In genomic region chr10:103685880-103686669, GRCh38 we compare ENCODE assay signal across 8 cellular contexts.
DNase-seq lines count a peak whose midpoint lies in the region; ATAC-seq and TF ChIP-seq lines count a peak whose summit lies in the region.

No MANE protein-coding gene starts in this region.

- no peaks in the 10 kb centered on the region for H3K9me3 Mint-ChIP-seq in CD4-positive, CD25-positive, alpha-beta regulatory T cell

- no peaks in the 10 kb centered on the region for H3K36me3 Mint-ChIP-seq in CD4-positive, CD25-positive, alpha-beta regulatory T cell

- peak; percentile 89 to 93 (median 91) for TF ChIP-seq CTCF in upper lobe of left lung (IDR thresholded peaks at IDR 0.05)

- H2AFZ ChIP-seq in trophoblast cell (ENCODE audit: insufficient read depth, low read length, poor library complexity) = no peak overlapping the region

- no peak for TF ChIP-seq POLR2A in upper lobe of left lung (IDR thresholded peaks at IDR 0.05)

- no peaks in the 10 kb centered on the region for H3K27me3 ChIP-seq in CD4-positive, CD25-positive, alpha-beta regulatory T cell (ENCODE audit: control insufficient read depth, insufficient read depth, low read length)
- H3K27me3 ChIP-seq in trophoblast cell (ENCODE audit: insufficient read depth, low read length) (no peaks in the 10 kb centered on the region), upper lobe of left lung (no peaks in the 10 kb centered on the region)

- peak overlapping the region in 2 of 4 donors; percentile 27 to 44 for H3K4me3 Mint-ChIP-seq in CD4-positive, CD25-positive, alpha-beta regulatory T cell

- peak overlapping the region in 2 of 3 donors; percentile 77 to 78 for H3K27ac Mint-ChIP-seq in CD4-positive, CD25-positive, alpha-beta regulatory T cell

- H3K4me3 ChIP-seq in CD4-positive, CD25-positive, alpha-beta regulatory T cell (ENCODE audit: low read depth, low read length) = no peak overlapping the region
- H3K4me3 ChIP-seq in trophoblast cell (ENCODE audit: low read depth, low read length) = no peak overlapping the region
- H3K4me3 ChIP-seq in upper lobe of left lung = no peak overlapping the region

- no peak overlapping the region for H3K9ac ChIP-seq in trophoblast cell (ENCODE audit: low read length)

- no peak overlapping the region for H4K8ac ChIP-seq in trophoblast cell (ENCODE audit: low read depth, low read length)

- no peaks in the 10 kb centered on the region for H3K9me3 ChIP-seq in CD4-positive, CD25-positive, alpha-beta regulatory T cell (ENCODE audit: control insufficient read depth in 2 of 2, low read length in 2 of 2)
- H3K9me3 ChIP-seq in trophoblast cell (ENCODE audit: insufficient read depth, low read depth, low read length) (peaks cover 1% of the 10 kb centered on the region), upper lobe of left lung (no peaks in the 10 kb centered on the region)

- TF ChIP-seq EP300 in upper lobe of left lung (IDR thresholded peaks at IDR 0.05) = no peak

- no peaks in the 10 kb centered on the region for H3K36me3 ChIP-seq in CD4-positive, CD25-positive, alpha-beta regulatory T cell (ENCODE audit: control insufficient read depth, insufficient read depth, low read length)
- H3K36me3 ChIP-seq in trophoblast cell (ENCODE audit: control insufficient read depth in 1 of 2, insufficient read depth in 2 of 2, low read length in 2 of 2) (no peaks in the 10 kb centered on the region), upper lobe of left lung (no peaks in the 10 kb centered on the region)

- no peak overlapping the region for H2AK5ac ChIP-seq in trophoblast cell (ENCODE audit: low read length)

- H3K18ac ChIP-seq in trophoblast cell (ENCODE audit: low read length) = peak overlapping the region; percentile 47

- DNase-seq in CD4-positive, CD25-positive, alpha-beta regulatory T cell = peak; percentile 60 to 73 (median 69)
- DNase-seq in HuH-7 (ENCODE audit: low spot score) = peak; percentile 95
- DNase-seq in SK-N-DZ (ENCODE audit: low spot score) = peak; percentile 51
- peak; percentile 54 to 74 (median 67) for DNase-seq in activated naive CD4-positive, alpha-beta T cell (lab: John Stamatoyannopoulos, UW)
- DNase-seq in globus pallidus (ENCODE audit: low spot score) = peak; percentile 76
- DNase-seq in trophoblast cell = peak; percentile 84 to 94
- DNase-seq in upper lobe of left lung = peak; percentile 71 to 85

- peaks cover 8% of the 10 kb centered on the region for H3K27me3 Mint-ChIP-seq in CD4-positive, CD25-positive, alpha-beta regulatory T cell

- no peak overlapping the region for H2BK12ac ChIP-seq in trophoblast cell (ENCODE audit: low read length)

- no peak overlapping the region for H3K4ac ChIP-seq in trophoblast cell (ENCODE audit: low read depth, low read length)

- peaks cover 3% of the 10 kb centered on the region for H3K4me1 ChIP-seq in CD4-positive, CD25-positive, alpha-beta regulatory T cell (ENCODE audit: control insufficient read depth, insufficient read depth, low read length, poor library complexity, severe bottlenecking)
- H3K4me1 ChIP-seq in trophoblast cell (ENCODE audit: control insufficient read depth in 1 of 2, insufficient read depth in 2 of 2, low read length in 2 of 2) = peaks cover 0 to 4% of the 10 kb centered on the region in 2 experiments
- H3K4me1 ChIP-seq in upper lobe of left lung = peaks cover 3 to 11% (median 3%) of the 10 kb centered on the region in 4 donors

- H3K14ac ChIP-seq in trophoblast cell (ENCODE audit: low read length) = no peak overlapping the region

- no peaks in the 10 kb centered on the region for H3K79me2 ChIP-seq in trophoblast cell (ENCODE audit: control insufficient read depth, insufficient read depth, low read length, poor library complexity)

- no peak overlapping the region for H2BK120ac ChIP-seq in trophoblast cell (ENCODE audit: insufficient read depth, low read length, poor library complexity)

- no peak overlapping the region for H3K4me2 ChIP-seq in trophoblast cell (ENCODE audit: low read length)

- no peak overlapping the region for H3K23ac ChIP-seq in trophoblast cell (ENCODE audit: low read length)

- peaks cover 3% of the 10 kb centered on the region for H3K79me1 ChIP-seq in trophoblast cell (ENCODE audit: low read length)

- no CpG with 5 or more reads among the region's 8 CpGs for WGBS in trophoblast cell (ENCODE audit: extremely low coverage, insufficient coverage, insufficient read length)
- WGBS in upper lobe of left lung, 2 donors = 20 to 23% methylated on average over 7 of the region's 8 CpGs

- no peak overlapping the region for H2BK5ac ChIP-seq in trophoblast cell (ENCODE audit: low read depth, low read length, poor library complexity)

- ATAC-seq in CD4-positive, CD25-positive, alpha-beta regulatory T cell (ENCODE audit: low read depth in 2 of 2) = peak; percentile 77 to 83
- peak; percentile 61 for ATAC-seq in GM19372 (IDR thresholded peaks at IDR 0.05; ENCODE audit: low read depth, unreplicated experiment)
- peak; percentile 86 to 93 for ATAC-seq in upper lobe of left lung (ENCODE audit: low FRiP score in 2 of 2)

- H3K27ac ChIP-seq in CD4-positive, CD25-positive, alpha-beta regulatory T cell (ENCODE audit: insufficient read depth, low read length, poor library complexity, severe bottlenecking) = no peak overlapping the region
- H3K27ac ChIP-seq in trophoblast cell (ENCODE audit: low read depth, low read length) (no peak overlapping the region), upper lobe of left lung (no peak overlapping the region)

- peak overlapping the region; percentile 36 for H4K12ac ChIP-seq in trophoblast cell (ENCODE audit: low read depth, low read length)

- peaks cover 0 to 10% (median 5%) of the 10 kb centered on the region in 4 donors for H3K4me1 Mint-ChIP-seq in CD4-positive, CD25-positive, alpha-beta regulatory T cell

- peak overlapping the region; percentile 71 for H4K91ac ChIP-seq in trophoblast cell (ENCODE audit: low read depth, low read length)
